Comparison of ENCODE assay signal across 9 cellular contexts in the genomic region with DNA sequence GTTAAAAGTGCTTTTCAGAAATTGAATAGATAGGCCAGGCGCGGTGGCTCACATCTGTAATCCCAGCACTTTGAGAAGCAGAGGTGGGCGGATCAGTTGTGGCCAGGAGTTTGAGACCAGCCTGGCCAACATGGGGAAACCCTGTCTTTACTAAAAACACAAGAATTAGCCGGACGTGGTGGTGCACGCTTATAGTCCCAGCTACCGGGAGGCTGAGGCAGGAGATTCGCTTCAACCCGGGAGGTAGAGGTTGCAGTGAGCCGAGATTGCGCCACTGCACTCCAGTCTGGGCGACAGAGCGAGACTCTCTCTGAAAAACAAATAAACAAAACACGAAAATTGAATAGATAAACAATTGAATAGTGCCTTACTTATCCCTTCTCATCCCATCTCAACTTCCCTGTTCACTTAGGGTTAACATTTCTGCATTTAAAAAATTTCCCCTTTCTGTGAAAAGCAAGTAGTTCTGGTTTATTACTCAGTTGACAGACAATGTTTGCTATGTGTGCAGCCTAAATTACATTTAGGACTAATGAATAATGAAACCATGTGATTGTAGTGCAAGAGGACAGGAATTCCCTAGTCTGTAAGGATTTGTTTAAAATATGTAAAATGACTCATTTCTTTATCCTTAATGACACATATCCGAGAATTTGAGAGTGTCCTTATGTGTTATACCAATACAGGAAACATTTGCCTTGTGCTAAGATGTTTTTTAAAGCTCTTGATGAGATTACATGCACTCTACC. TPM values are rescaled to one million over a fixed set of nuclear protein-coding genes. Genes with fewer than 3 reads are reported as not detected.
DNase-seq lines count a peak whose midpoint lies in the region; ATAC-seq and TF ChIP-seq lines count a peak whose summit lies in the region.
"Had no signal": no experiment of that assay in that cellular context is flagged by ENCODE, and none has a peak within 500 bp of the region (broad histone marks: within the 10 kb centered on the region; RNA-seq: fewer than 3 reads in every experiment).

No MANE protein-coding gene starts in this region.

- H3K27me3 Mint-ChIP-seq in CD8-positive, alpha-beta memory T cell, result no peaks in the 10 kb centered on the region

- no peak for DNase-seq in CD8-positive, alpha-beta memory T cell
- DNase-seq in astrocyte of the spinal cord (ENCODE audit: low read depth, low spot score), result peak; percentile 81
- no peak for DNase-seq in lung (ENCODE audit: low spot score)
- no peak for DNase-seq in activated effector memory CD4-positive, alpha-beta T cell treated with Interleukin-2 at 50 U/mL for 16 hours
- DNase-seq in DMS153 treated with DMSO at 0.1 percent for 48 hours (lab: John Stamatoyannopoulos, UW; ENCODE audit: unreplicated experiment), result no peak
- no peak for DNase-seq in NCI-H128 (lab: John Stamatoyannopoulos, UW; ENCODE audit: unreplicated experiment)
- DNase-seq in NCI-H1436 treated with DMSO at 0.1 percent for 48 hours (lab: John Stamatoyannopoulos, UW), result no peak

- H3K4me3 Mint-ChIP-seq in CD8-positive, alpha-beta memory T cell, result peak overlapping the region in 6 of 7 donors; percentile 15 to 68 (median 44)
- H3K4me3 Mint-ChIP-seq: nephron had no signal

- peaks cover 45 to 56% (median 46%) of the 10 kb centered on the region in 3 donors for H3K4me1 Mint-ChIP-seq in CD8-positive, alpha-beta memory T cell

- TF ChIP-seq CTCF in astrocyte of the spinal cord (IDR thresholded peaks at IDR 0.05; ENCODE audit: low read depth, low read length) (no peak), lung (IDR thresholded peaks at IDR 0.05; ENCODE audit: control extremely low read depth, extremely low read depth) (no peak)

- ATAC-seq in HG02870 (IDR thresholded peaks at IDR 0.05; ENCODE audit: unreplicated experiment) (peak; percentile 69), lung (ENCODE audit: insufficient read depth, low FRiP score) (peak; percentile 84)

- CTCF ChIA-PET in CD8-positive, alpha-beta memory T cell (lab: Charles Lee), result no interaction called here

- no peak overlapping the region for H3K4me3 ChIP-seq in CD8-positive, alpha-beta memory T cell (ENCODE audit: low read length)
- H3K4me3 ChIP-seq in astrocyte of the spinal cord (ENCODE audit: low read depth, low read length) (peak overlapping the region; percentile 17), lung (no peak overlapping the region)

- H3K27ac Mint-ChIP-seq in CD8-positive, alpha-beta memory T cell, result peak overlapping the region in 2 of 8 donors; percentile 23 to 27
- H3K27ac Mint-ChIP-seq: nephron had no signal

- peaks cover 4 to 9% (median 7%) of the 10 kb centered on the region in 3 donors for H3K36me3 Mint-ChIP-seq in CD8-positive, alpha-beta memory T cell

- POLR2A ChIA-PET in CD8-positive, alpha-beta memory T cell (lab: Charles Lee), result no interaction called here

- H3K27me3 ChIP-seq in CD8-positive, alpha-beta memory T cell (ENCODE audit: insufficient read depth, low read length, poor library complexity, severe bottlenecking), result no peaks in the 10 kb centered on the region
- H3K27me3 ChIP-seq in lung (ENCODE audit: control insufficient read depth, insufficient read depth), result no peaks in the 10 kb centered on the region

- 74 to 83% methylated on average over 15 of the region's 15 CpGs for WGBS in lung, 2 donors

- no peak overlapping the region for H3K27ac ChIP-seq in CD8-positive, alpha-beta memory T cell (ENCODE audit: low read depth, low read length)
- no peak overlapping the region for H3K27ac ChIP-seq in lung (ENCODE audit: low read depth in 1 of 2, low read length in 1 of 2)

- H3K4me1 ChIP-seq in CD8-positive, alpha-beta memory T cell (ENCODE audit: insufficient read depth, low read length), result peaks cover 13% of the 10 kb centered on the region
- H3K4me1 ChIP-seq in lung (ENCODE audit: control insufficient read depth in 2 of 2, insufficient read depth in 2 of 2, low read length in 2 of 2), result peaks cover 8 to 17% of the 10 kb centered on the region in 2 donors

- no peaks in the 10 kb centered on the region for H3K9me3 ChIP-seq in CD8-positive, alpha-beta memory T cell (ENCODE audit: low read length)
- no peaks in the 10 kb centered on the region for H3K9me3 ChIP-seq in lung (ENCODE audit: control insufficient read depth in 2 of 2, insufficient read depth in 1 of 2, low read length in 1 of 2)

- no peaks in the 10 kb centered on the region for H3K36me3 ChIP-seq in CD8-positive, alpha-beta memory T cell (ENCODE audit: insufficient read depth, low read length)
- H3K36me3 ChIP-seq in lung (ENCODE audit: control insufficient read depth in 2 of 2, insufficient read depth in 2 of 2, low read length in 2 of 2), result no peaks in the 10 kb centered on the region

- H3K9me3 Mint-ChIP-seq in CD8-positive, alpha-beta memory T cell, result peaks cover 0 to 5% (median 4%) of the 10 kb centered on the region in 5 donors

- in situ Hi-C loops in astrocyte of the spinal cord (cut with HindIII; ENCODE audit: low sequenced_read_pairs), result no loop called here

RNA-seq across cellular contexts. Expression of a gene that starts 6.0 kb away (rescaled TPM):
- total RNA-seq in CD8-positive, alpha-beta memory T cell, result 10 to 100 TPM; 13.4 to 13.6 TPM
- 2.3 TPM for polyA plus RNA-seq in CD8-positive, alpha-beta memory T cell
- 10 to 100 TPM; 19.9 to 34.8 TPM for total RNA-seq in lung
- 1 to 10 TPM; 4.4 to 5.4 TPM for polyA plus RNA-seq in lung

RNA-seq across cellular contexts. Expression of a gene that starts 23.5 kb away (rescaled TPM):
- total RNA-seq in CD8-positive, alpha-beta memory T cell, result not detected
- polyA plus RNA-seq in CD8-positive, alpha-beta memory T cell, result not detected
- total RNA-seq in lung, result 1 to 10 TPM; 1.7 to 5.9 TPM
- 1 to 10 TPM; 4.4 to 5.3 TPM for polyA plus RNA-seq in lung
